Comparison of ENCODE assay signal across 1 cellular context in genomic region chr7:73577627-73578341, GRCh38.
TF ChIP-seq lines count a peak whose summit lies in the region.

No MANE protein-coding gene starts in this region.

TF ChIP-seq in endothelial cell of umbilical vein, 7 proteins besides CTCF, POLR2A, EP300 and RAD21:
- TF ChIP-seq POLR2AphosphoS5 (IDR thresholded peaks at IDR 0.05; ENCODE audit: insufficient read depth, low read depth, low read length) = no peak
- no peak for TF ChIP-seq JUN (IDR thresholded peaks at IDR 0.05; ENCODE audit: borderline replicate concordance, insufficient read depth, insufficient read length, low read depth)
- TF ChIP-seq GATA2 (IDR thresholded peaks at IDR 0.05; ENCODE audit: insufficient read depth, insufficient read length, low read depth, low read length) = no peak
- TF ChIP-seq MYC (IDR thresholded peaks at IDR 0.05; ENCODE audit: low read depth, low read length) = no peak
- no peak for TF ChIP-seq FOS (IDR thresholded peaks at IDR 0.05; ENCODE audit: borderline replicate concordance, insufficient read depth, low read length)
- TF ChIP-seq EZH2 (IDR thresholded peaks at IDR 0.05; ENCODE audit: borderline replicate concordance, low read depth, low read length, severe bottlenecking) = no peak
- TF ChIP-seq MAX (IDR thresholded peaks at IDR 0.05; ENCODE audit: insufficient read depth, insufficient read length) = no peak
